2 cellular contexts compared by ENCODE assay signal in the genomic region with DNA sequence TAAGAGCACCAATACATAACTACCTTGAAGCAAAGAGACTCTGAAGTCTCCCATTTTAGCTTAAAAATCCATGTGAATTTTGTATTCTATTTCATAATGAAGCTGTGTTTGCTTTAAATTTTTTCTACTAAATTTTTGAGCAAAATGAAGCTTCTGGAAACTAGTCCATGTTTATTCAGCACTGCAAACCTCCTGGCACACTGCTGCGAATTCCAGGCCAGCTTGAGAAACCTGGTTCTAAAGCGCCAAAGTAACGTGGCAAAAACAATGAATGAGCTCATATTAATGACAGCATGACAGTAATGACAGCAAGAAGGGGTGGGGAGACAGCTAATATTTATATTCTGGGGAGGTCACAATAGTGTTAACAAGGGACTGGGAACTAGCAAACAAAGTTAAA.
TF ChIP-seq lines count a peak whose summit lies in the region.

No MANE protein-coding gene starts in this region.

TF ChIP-seq in liver, 16 proteins besides CTCF, POLR2A, EP300 and RAD21 (continued from another document):
- TF ChIP-seq FOXA2 (IDR thresholded peaks at IDR 0.05) (peak; percentile 63), JUND (IDR thresholded peaks at IDR 0.05) (peak in 1 of 2 donors; percentile 45), HNF4G (IDR thresholded peaks at IDR 0.05) (no peak), MAX (IDR thresholded peaks at IDR 0.05) (peak; percentile 77), SP1 (IDR thresholded peaks at IDR 0.05) (no peak), NR2F2 (IDR thresholded peaks at IDR 0.05) (no peak), RXRA (IDR thresholded peaks at IDR 0.05) (no peak), EGR1 (IDR thresholded peaks at IDR 0.05; ENCODE audit: low read depth in 2 of 2) (no peak), ZBTB33 (IDR thresholded peaks at IDR 0.05) (peak; percentile 19), TAF1 (conservative IDR thresholded peaks at IDR 0.05) (no peak), FOXA1 (IDR thresholded peaks at IDR 0.05) (peak; percentile 60)
- TF ChIP-seq, protein P1, sequence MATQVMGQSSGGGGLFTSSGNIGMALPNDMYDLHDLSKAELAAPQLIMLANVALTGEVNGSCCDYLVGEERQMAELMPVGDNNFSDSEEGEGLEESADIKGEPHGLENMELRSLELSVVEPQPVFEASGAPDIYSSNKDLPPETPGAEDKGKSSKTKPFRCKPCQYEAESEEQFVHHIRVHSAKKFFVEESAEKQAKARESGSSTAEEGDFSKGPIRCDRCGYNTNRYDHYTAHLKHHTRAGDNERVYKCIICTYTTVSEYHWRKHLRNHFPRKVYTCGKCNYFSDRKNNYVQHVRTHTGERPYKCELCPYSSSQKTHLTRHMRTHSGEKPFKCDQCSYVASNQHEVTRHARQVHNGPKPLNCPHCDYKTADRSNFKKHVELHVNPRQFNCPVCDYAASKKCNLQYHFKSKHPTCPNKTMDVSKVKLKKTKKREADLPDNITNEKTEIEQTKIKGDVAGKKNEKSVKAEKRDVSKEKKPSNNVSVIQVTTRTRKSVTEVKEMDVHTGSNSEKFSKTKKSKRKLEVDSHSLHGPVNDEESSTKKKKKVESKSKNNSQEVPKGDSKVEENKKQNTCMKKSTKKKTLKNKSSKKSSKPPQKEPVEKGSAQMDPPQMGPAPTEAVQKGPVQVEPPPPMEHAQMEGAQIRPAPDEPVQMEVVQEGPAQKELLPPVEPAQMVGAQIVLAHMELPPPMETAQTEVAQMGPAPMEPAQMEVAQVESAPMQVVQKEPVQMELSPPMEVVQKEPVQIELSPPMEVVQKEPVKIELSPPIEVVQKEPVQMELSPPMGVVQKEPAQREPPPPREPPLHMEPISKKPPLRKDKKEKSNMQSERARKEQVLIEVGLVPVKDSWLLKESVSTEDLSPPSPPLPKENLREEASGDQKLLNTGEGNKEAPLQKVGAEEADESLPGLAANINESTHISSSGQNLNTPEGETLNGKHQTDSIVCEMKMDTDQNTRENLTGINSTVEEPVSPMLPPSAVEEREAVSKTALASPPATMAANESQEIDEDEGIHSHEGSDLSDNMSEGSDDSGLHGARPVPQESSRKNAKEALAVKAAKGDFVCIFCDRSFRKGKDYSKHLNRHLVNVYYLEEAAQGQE (IDR thresholded peaks at IDR 0.05) = peak; percentile 42
TF ChIP-seq in liver: peak in this region for 7.

TF ChIP-seq in HepG2, 621 proteins besides CTCF, POLR2A, EP300 and RAD21 (continued from another document):
- TF ChIP-seq, protein P2, sequence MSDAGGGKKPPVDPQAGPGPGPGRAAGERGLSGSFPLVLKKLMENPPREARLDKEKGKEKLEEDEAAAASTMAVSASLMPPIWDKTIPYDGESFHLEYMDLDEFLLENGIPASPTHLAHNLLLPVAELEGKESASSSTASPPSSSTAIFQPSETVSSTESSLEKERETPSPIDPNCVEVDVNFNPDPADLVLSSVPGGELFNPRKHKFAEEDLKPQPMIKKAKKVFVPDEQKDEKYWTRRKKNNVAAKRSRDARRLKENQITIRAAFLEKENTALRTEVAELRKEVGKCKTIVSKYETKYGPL (CRISPR knock-in tag; IDR thresholded peaks at IDR 0.05) = no peak
- no peak for TF ChIP-seq ARNTL (CRISPR knock-in tag; IDR thresholded peaks at IDR 0.05)
TF ChIP-seq in HepG2: peak in this region for 0.
